2 cellular contexts compared by ENCODE assay signal in genomic region chr3:111763101-111763500, GRCh38.
TF ChIP-seq lines count a peak whose summit lies in the region.

No MANE protein-coding gene starts in this region.

TF ChIP-seq in HCT116, 20 proteins besides CTCF, POLR2A, EP300 and RAD21:
- TF ChIP-seq TCF7L2 (IDR thresholded peaks at IDR 0.05; ENCODE audit: borderline replicate concordance, extremely low read depth, insufficient read depth, insufficient read length) (no peak), SIN3A (IDR thresholded peaks at IDR 0.05; ENCODE audit: low read depth) (no peak), SP1 (IDR thresholded peaks at IDR 0.05; ENCODE audit: low read depth) (no peak), JUND (IDR thresholded peaks at IDR 0.05) (no peak), CBX3 (IDR thresholded peaks at IDR 0.05; ENCODE audit: low read depth) (no peak), ZNF274 (IDR thresholded peaks at IDR 0.05; ENCODE audit: low read depth, low read length) (no peak), SRF (IDR thresholded peaks at IDR 0.05; ENCODE audit: low read depth) (no peak), ATF3 (IDR thresholded peaks at IDR 0.05) (no peak), ZFX (IDR thresholded peaks at IDR 0.05) (no peak), CEBPB (IDR thresholded peaks at IDR 0.05; ENCODE audit: low read depth) (no peak), EGR1 (IDR thresholded peaks at IDR 0.05; ENCODE audit: low read depth) (no peak), FOSL1 (IDR thresholded peaks at IDR 0.05; ENCODE audit: low read depth) (no peak), YY1 (IDR thresholded peaks at IDR 0.05; ENCODE audit: extremely low read depth, insufficient replicate concordance, low read depth, low read length) (no peak), EZH2 (IDR thresholded peaks at IDR 0.05) (no peak), ZBTB33 (IDR thresholded peaks at IDR 0.05; ENCODE audit: extremely low read depth, insufficient replicate concordance, low read length) (no peak)
- TF ChIP-seq, protein P1, sequence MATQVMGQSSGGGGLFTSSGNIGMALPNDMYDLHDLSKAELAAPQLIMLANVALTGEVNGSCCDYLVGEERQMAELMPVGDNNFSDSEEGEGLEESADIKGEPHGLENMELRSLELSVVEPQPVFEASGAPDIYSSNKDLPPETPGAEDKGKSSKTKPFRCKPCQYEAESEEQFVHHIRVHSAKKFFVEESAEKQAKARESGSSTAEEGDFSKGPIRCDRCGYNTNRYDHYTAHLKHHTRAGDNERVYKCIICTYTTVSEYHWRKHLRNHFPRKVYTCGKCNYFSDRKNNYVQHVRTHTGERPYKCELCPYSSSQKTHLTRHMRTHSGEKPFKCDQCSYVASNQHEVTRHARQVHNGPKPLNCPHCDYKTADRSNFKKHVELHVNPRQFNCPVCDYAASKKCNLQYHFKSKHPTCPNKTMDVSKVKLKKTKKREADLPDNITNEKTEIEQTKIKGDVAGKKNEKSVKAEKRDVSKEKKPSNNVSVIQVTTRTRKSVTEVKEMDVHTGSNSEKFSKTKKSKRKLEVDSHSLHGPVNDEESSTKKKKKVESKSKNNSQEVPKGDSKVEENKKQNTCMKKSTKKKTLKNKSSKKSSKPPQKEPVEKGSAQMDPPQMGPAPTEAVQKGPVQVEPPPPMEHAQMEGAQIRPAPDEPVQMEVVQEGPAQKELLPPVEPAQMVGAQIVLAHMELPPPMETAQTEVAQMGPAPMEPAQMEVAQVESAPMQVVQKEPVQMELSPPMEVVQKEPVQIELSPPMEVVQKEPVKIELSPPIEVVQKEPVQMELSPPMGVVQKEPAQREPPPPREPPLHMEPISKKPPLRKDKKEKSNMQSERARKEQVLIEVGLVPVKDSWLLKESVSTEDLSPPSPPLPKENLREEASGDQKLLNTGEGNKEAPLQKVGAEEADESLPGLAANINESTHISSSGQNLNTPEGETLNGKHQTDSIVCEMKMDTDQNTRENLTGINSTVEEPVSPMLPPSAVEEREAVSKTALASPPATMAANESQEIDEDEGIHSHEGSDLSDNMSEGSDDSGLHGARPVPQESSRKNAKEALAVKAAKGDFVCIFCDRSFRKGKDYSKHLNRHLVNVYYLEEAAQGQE (IDR thresholded peaks at IDR 0.05; ENCODE audit: low read depth): no peak

TF ChIP-seq in GM12878, 131 proteins besides CTCF, POLR2A, EP300 and RAD21:
- TF ChIP-seq, protein P2, sequence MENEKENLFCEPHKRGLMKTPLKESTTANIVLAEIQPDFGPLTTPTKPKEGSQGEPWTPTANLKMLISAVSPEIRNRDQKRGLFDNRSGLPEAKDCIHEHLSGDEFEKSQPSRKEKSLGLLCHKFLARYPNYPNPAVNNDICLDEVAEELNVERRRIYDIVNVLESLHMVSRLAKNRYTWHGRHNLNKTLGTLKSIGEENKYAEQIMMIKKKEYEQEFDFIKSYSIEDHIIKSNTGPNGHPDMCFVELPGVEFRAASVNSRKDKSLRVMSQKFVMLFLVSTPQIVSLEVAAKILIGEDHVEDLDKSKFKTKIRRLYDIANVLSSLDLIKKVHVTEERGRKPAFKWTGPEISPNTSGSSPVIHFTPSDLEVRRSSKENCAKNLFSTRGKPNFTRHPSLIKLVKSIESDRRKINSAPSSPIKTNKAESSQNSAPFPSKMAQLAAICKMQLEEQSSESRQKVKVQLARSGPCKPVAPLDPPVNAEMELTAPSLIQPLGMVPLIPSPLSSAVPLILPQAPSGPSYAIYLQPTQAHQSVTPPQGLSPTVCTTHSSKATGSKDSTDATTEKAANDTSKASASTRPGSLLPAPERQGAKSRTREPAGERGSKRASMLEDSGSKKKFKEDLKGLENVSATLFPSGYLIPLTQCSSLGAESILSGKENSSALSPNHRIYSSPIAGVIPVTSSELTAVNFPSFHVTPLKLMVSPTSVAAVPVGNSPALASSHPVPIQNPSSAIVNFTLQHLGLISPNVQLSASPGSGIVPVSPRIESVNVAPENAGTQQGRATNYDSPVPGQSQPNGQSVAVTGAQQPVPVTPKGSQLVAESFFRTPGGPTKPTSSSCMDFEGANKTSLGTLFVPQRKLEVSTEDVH (IDR thresholded peaks at IDR 0.05; ENCODE audit: low read depth, partially characterized antibody): no peak
- TF ChIP-seq NR2C1 (IDR thresholded peaks at IDR 0.05) (no peak), FOXK2 (IDR thresholded peaks at IDR 0.05) (no peak), IRF4 (IDR thresholded peaks at IDR 0.05; ENCODE audit: low read depth, low read length) (no peak), MXI1 (IDR thresholded peaks at IDR 0.05; ENCODE audit: low read depth, low read length) (no peak), HDAC2 (IDR thresholded peaks at IDR 0.05) (no peak), NBN (IDR thresholded peaks at IDR 0.05) (no peak), ZNF384 (IDR thresholded peaks at IDR 0.05; ENCODE audit: borderline replicate concordance, low read depth, low read length) (no peak), SKIL (IDR thresholded peaks at IDR 0.05; ENCODE audit: low read depth, poor library complexity, severe bottlenecking) (no peak), SIX5 (IDR thresholded peaks at IDR 0.05; ENCODE audit: low read depth, low read length, severe bottlenecking) (no peak), TCF7 (IDR thresholded peaks at IDR 0.05; ENCODE audit: borderline replicate concordance) (no peak), SP1 (IDR thresholded peaks at IDR 0.05; ENCODE audit: low read depth, low read length) (no peak)
